8 cellular contexts compared by ENCODE assay signal in the genomic region with DNA sequence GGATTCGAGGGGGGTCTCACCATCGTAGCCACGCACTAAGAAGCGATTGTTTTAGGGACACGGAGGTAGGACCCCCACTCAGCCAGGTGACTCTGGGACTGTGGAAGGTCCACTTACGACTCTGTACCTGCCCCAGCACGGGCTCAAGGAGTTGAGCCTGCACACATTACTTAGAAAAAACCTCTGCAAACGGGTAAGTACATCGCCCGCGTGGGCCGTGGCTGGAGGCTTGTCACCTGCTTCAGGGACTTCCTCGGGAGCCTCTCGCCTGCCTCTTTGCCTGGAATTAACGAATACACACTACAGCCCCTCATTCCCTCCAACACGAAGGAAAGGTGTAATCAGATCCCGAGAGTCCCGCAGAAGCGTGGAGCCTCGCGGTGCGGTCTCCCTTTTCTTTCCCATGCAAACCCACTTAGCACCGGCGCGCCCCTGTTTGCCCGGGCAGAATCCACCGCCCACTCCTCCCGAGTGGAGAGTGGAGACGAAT. TPM values are rescaled to one million over a fixed set of nuclear protein-coding genes. Genes with fewer than 3 reads are reported as not detected.
A peak's percentile ranks its signal among the peaks of the same experiment; 100 is the strongest.
DNase-seq lines count a peak whose midpoint lies in the region; ATAC-seq and TF ChIP-seq lines count a peak whose summit lies in the region.

No MANE protein-coding gene starts in this region.

- in situ Hi-C loops in astrocyte of the spinal cord (cut with HindIII; ENCODE audit: low sequenced_read_pairs) = no loop called here

- H3K4me1 ChIP-seq in BLaER1 (peaks cover 34% of the 10 kb centered on the region), lung (ENCODE audit: control insufficient read depth in 2 of 2, insufficient read depth in 2 of 2, low read length in 2 of 2) (peaks cover 0 to 10% of the 10 kb centered on the region in 2 donors), vagina (peaks cover 26% of the 10 kb centered on the region)

- DNase-seq in Jurkat, Clone E6-1 (ENCODE audit: low read depth, low spot score) = no peak
- DNase-seq in astrocyte of the spinal cord (ENCODE audit: low read depth, low spot score) = no peak
- DNase-seq in lung (ENCODE audit: low spot score) = no peak
- no peak for DNase-seq in vagina (ENCODE audit: extremely low spot score in 2 of 2)
- DNase-seq in stimulated activated CD4-positive, alpha-beta T cell treated with anti-CD3 and anti-CD28 coated beads, Interleukin-4, amount 100 ng/mL, for 24 hours = no peak

- H3K4me3 ChIP-seq in BLaER1 (peak overlapping the region; percentile 79), astrocyte of the spinal cord (ENCODE audit: low read depth, low read length) (peak overlapping the region; percentile 39), lung (peak overlapping the region; percentile 80), vagina (peak overlapping the region; percentile 56 to 62)
- peak overlapping the region; percentile 46 for H3K4me3 ChIP-seq in Jurkat, Clone E6-1 (ENCODE audit: low read length)

- H3K27me3 ChIP-seq in BLaER1 (peaks cover 6% of the 10 kb centered on the region; the same call in 1 of the 2 replicates), lung (ENCODE audit: control insufficient read depth, insufficient read depth) (no peaks in the 10 kb centered on the region), vagina (no peaks in the 10 kb centered on the region)

- H3K4me2 ChIP-seq in BLaER1 = peak overlapping the region; percentile 99

- H3K9ac ChIP-seq in BLaER1 = peak overlapping the region; percentile 77

- 4 to 5% methylated on average over 29 of the region's 29 CpGs for WGBS in lung, 2 donors

- no peak for ATAC-seq in lung (ENCODE audit: insufficient read depth, low FRiP score)
- no peak for ATAC-seq in GM19328 (IDR thresholded peaks at IDR 0.05; ENCODE audit: unreplicated experiment)
- no peak for ATAC-seq in HG03457 (IDR thresholded peaks at IDR 0.05; ENCODE audit: unreplicated experiment)

- H3K27ac ChIP-seq in BLaER1 (peak overlapping the region; percentile 75), lung (ENCODE audit: low read depth in 1 of 2, low read length in 1 of 2) (peak overlapping the region; percentile 84 to 87), vagina (peak overlapping the region; percentile 57)

- H3K36me3 ChIP-seq in BLaER1 = no peaks in the 10 kb centered on the region; the same call in 1 of the 2 replicates
- H3K36me3 ChIP-seq in lung (ENCODE audit: control insufficient read depth in 2 of 2, insufficient read depth in 2 of 2, low read length in 2 of 2) = peaks cover 0 to 2% of the 10 kb centered on the region in 2 donors
- H3K36me3 ChIP-seq in vagina = no peaks in the 10 kb centered on the region

- peaks cover 50% of the 10 kb centered on the region for H4K20me1 ChIP-seq in BLaER1

- H3K9me3 ChIP-seq in BLaER1 (no peaks in the 10 kb centered on the region), lung (ENCODE audit: control insufficient read depth in 2 of 2, insufficient read depth in 1 of 2, low read length in 1 of 2) (no peaks in the 10 kb centered on the region), vagina (no peaks in the 10 kb centered on the region)

- intact Hi-C loops in vagina (cut with DNase I) = no loop called here

- no peak for TF ChIP-seq POLR2A in vagina (IDR thresholded peaks at IDR 0.05)

- TF ChIP-seq CTCF in astrocyte of the spinal cord (IDR thresholded peaks at IDR 0.05; ENCODE audit: low read depth, low read length) (no peak), lung (IDR thresholded peaks at IDR 0.05; ENCODE audit: control extremely low read depth, extremely low read depth) (no peak), vagina (IDR thresholded peaks at IDR 0.05) (no peak)

RNA-seq across cellular contexts. Expression of a gene that starts 0.8 kb away (rescaled TPM):
- 12.0 TPM for polyA plus RNA-seq in Jurkat, Clone E6-1 (2012; ENCODE audit: insufficient read depth, insufficient read length)
- total RNA-seq in lung = 100 to 1,000 TPM in 1 of 2 donors, 10 to 100 TPM in 1; 71.2 to 133 TPM
- 10 to 100 TPM; 24.3 to 44.0 TPM for polyA plus RNA-seq in lung
- 26.0 TPM for total RNA-seq in vagina
